ENCODE assay signal across 5 cellular contexts in genomic region chr2:506866-507265, GRCh38.
"Had no signal": no experiment of that assay in that cellular context is flagged by ENCODE, and none has a peak within 500 bp of the region (broad histone marks: within the 10 kb centered on the region; RNA-seq: fewer than 3 reads in every experiment).

No MANE protein-coding gene starts in this region.

- H3K4me3 ChIP-seq: GM23338 had no signal

- H3K9me3 Mint-ChIP-seq: IgD-negative memory B cell had no signal

- DNase-seq: H9, HCEC 1CT had no signal

- H3K4me3 Mint-ChIP-seq: GM23338, H9, IgD-negative memory B cell had no signal

- H3K27ac ChIP-seq: HL-60 had no signal

- H3K36me3 Mint-ChIP-seq: IgD-negative memory B cell had no signal

- H3K27me3 Mint-ChIP-seq: IgD-negative memory B cell had no signal

- H3K27ac Mint-ChIP-seq: GM23338, H9, IgD-negative memory B cell had no signal
